11 cellular contexts compared by ENCODE assay signal in the genomic region with DNA sequence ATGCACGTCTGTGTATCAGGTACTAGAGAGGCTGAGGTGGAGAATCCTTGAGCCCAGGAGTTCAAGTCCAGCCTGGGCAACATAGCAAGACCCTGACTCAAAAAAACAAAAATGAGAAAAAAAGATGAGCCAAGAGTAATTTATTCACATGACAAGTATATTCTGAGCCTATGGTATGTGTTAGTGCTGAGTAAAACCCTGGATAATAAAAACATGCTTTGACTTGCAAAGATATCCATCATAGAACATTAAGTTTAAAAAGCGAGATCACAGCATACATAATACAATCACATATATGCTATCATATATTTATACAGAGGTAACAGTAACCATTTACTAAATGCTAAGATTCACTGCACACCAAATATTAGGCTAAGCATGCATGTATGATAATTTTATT. TPM values are rescaled to one million over a fixed set of nuclear protein-coding genes. Genes with fewer than 3 reads are reported as not detected.
"Had no signal": no experiment of that assay in that cellular context is flagged by ENCODE, and none has a peak within 500 bp of the region (broad histone marks: within the 10 kb centered on the region; RNA-seq: fewer than 3 reads in every experiment).

No MANE protein-coding gene starts in this region.

- ATAC-seq: HCT116, HepG2 had no signal

- H3K4me3 Mint-ChIP-seq: HFFc6, IgD-negative memory B cell had no signal

- H3K4me1 ChIP-seq: HAP-1 had no signal

- H3K27ac ChIP-seq: GM23248, HL-60 had no signal

- H3K9ac ChIP-seq: GM23248 had no signal

- H2AFZ ChIP-seq: GM23248 had no signal

- H3K9me3 ChIP-seq: HAP-1 had no signal

- H3K27ac Mint-ChIP-seq: HFFc6, IgD-negative memory B cell had no signal

- FAIRE-seq: HepG2 had no signal

- H3K36me3 Mint-ChIP-seq: IgD-negative memory B cell had no signal

- H3K4me3 ChIP-seq: GM23248, HAP-1 had no signal

- DNase-seq: GM23248, GOT3, H7, HFFc6 had no signal

- H3K9me3 Mint-ChIP-seq: HFFc6, IgD-negative memory B cell had no signal

- H3K36me3 ChIP-seq: HAP-1 had no signal

RNA-seq across cellular contexts. Expression of a gene that starts 23.9 kb away (rescaled TPM):
- total RNA-seq: GM23248, H4, H7, HepG2, HFFc6, HT1080 had no signal
- polyA plus RNA-seq: GM23248, IgD-negative memory B cell had no signal

RNA-seq across cellular contexts. Expression of a gene that starts 58.2 kb away (rescaled TPM):
- total RNA-seq: HFFc6 had no signal
- polyA plus RNA-seq: IgD-negative memory B cell had no signal
